Comparison of ENCODE assay signal across 1 cellular context in genomic region chr2:67397143-67397986, GRCh38.
TF ChIP-seq lines count a peak whose summit lies in the region.

ETAA1 (plus strand) TSS chr2:67397333; CDS start chr2:67397449, 116 bp downstream.

TF ChIP-seq in HepG2, 621 proteins besides CTCF, POLR2A, EP300 and RAD21 (continued from another document and continues in another):
- peak; percentile 87 for TF ChIP-seq ZBTB4 (CRISPR knock-in tag; IDR thresholded peaks at IDR 0.05; ENCODE audit: borderline replicate concordance)
- TF ChIP-seq ASH2L (IDR thresholded peaks at IDR 0.05; ENCODE audit: insufficient read length, low read depth, low read length), result peak; percentile 100
- TF ChIP-seq ZSCAN30 (CRISPR knock-in tag; IDR thresholded peaks at IDR 0.05), result no peak; the same call in 1 of the 2 replicates
- peak; percentile 64 for TF ChIP-seq TEAD3 (CRISPR knock-in tag; optimal IDR thresholded peaks at IDR 0.05; ENCODE audit: borderline replicate concordance)
- TF ChIP-seq, protein P1, sequence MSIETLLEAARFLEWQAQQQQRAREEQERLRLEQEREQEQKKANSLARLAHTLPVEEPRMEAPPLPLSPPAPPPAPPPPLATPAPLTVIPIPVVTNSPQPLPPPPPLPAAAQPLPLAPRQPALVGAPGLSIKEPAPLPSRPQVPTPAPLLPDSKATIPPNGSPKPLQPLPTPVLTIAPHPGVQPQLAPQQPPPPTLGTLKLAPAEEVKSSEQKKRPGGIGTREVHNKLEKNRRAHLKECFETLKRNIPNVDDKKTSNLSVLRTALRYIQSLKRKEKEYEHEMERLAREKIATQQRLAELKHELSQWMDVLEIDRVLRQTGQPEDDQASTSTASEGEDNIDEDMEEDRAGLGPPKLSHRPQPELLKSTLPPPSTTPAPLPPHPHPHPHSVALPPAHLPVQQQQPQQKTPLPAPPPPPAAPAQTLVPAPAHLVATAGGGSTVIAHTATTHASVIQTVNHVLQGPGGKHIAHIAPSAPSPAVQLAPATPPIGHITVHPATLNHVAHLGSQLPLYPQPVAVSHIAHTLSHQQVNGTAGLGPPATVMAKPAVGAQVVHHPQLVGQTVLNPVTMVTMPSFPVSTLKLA (IDR thresholded peaks at IDR 0.05), result no peak
- no peak for TF ChIP-seq SOX13 (IDR thresholded peaks at IDR 0.05)
- TF ChIP-seq SOX13 (CRISPR knock-in tag; conservative IDR thresholded peaks at IDR 0.05 in 1 of 2, IDR thresholded peaks at IDR 0.05 in 1 of 2), result 0 out of 4 replicates have a peak, but pooled peaks of 1 of the 2 experiments have one; percentile 8
- no peak; the same call in 1 of the 2 replicates for TF ChIP-seq ZNF646 (CRISPR knock-in tag; IDR thresholded peaks at IDR 0.05)
- no peak; the same call in 1 of the 2 replicates for TF ChIP-seq MIER3 (CRISPR knock-in tag; IDR thresholded peaks at IDR 0.05; ENCODE audit: borderline replicate concordance)
- no peak for TF ChIP-seq REXO4 (CRISPR knock-in tag; IDR thresholded peaks at IDR 0.05; ENCODE audit: borderline replicate concordance)
- no peak for TF ChIP-seq ZNF331 (CRISPR knock-in tag; IDR thresholded peaks at IDR 0.05)
- no peak for TF ChIP-seq FOSL1 (CRISPR knock-in tag; IDR thresholded peaks at IDR 0.05; ENCODE audit: borderline replicate concordance)
- peak; percentile 76; the same call in 1 of the 2 replicates for TF ChIP-seq ZNF782 (CRISPR knock-in tag; IDR thresholded peaks at IDR 0.05; ENCODE audit: borderline replicate concordance)
- peak; percentile 81 for TF ChIP-seq ZNF709 (CRISPR knock-in tag; IDR thresholded peaks at IDR 0.05)
- TF ChIP-seq HDAC6 (IDR thresholded peaks at IDR 0.05; ENCODE audit: low read depth, low read length), result no peak
- no peak for TF ChIP-seq HMG20A (CRISPR knock-in tag; IDR thresholded peaks at IDR 0.05; ENCODE audit: borderline replicate concordance)
- TF ChIP-seq TBX3 (IDR thresholded peaks at IDR 0.05; ENCODE audit: borderline replicate concordance), result no peak
- peak; percentile 45; the same call in 1 of the 2 replicates for TF ChIP-seq ZNF850 (CRISPR knock-in tag; conservative IDR thresholded peaks at IDR 0.05)
- no peak for TF ChIP-seq ESRRA (CRISPR knock-in tag; IDR thresholded peaks at IDR 0.05; ENCODE audit: low read depth)
- no peak for TF ChIP-seq SRSF4 (IDR thresholded peaks at IDR 0.05; ENCODE audit: low read depth, low read length, poor library complexity, severe bottlenecking)
- peak; percentile 50; the same call in 1 of the 2 replicates for TF ChIP-seq MYPOP (CRISPR knock-in tag; IDR thresholded peaks at IDR 0.05)
- TF ChIP-seq, protein P2, sequence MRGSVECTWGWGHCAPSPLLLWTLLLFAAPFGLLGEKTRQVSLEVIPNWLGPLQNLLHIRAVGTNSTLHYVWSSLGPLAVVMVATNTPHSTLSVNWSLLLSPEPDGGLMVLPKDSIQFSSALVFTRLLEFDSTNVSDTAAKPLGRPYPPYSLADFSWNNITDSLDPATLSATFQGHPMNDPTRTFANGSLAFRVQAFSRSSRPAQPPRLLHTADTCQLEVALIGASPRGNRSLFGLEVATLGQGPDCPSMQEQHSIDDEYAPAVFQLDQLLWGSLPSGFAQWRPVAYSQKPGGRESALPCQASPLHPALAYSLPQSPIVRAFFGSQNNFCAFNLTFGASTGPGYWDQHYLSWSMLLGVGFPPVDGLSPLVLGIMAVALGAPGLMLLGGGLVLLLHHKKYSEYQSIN (CRISPR knock-in tag; IDR thresholded peaks at IDR 0.05; ENCODE audit: borderline replicate concordance), result no peak
- peak; percentile 36; the same call in 1 of the 2 replicates for TF ChIP-seq MTA1 (CRISPR knock-in tag; IDR thresholded peaks at IDR 0.05; ENCODE audit: borderline replicate concordance)
- no peak for TF ChIP-seq HOXA9 (CRISPR knock-in tag; IDR thresholded peaks at IDR 0.05; ENCODE audit: borderline replicate concordance)
- TF ChIP-seq NBN (conservative IDR thresholded peaks at IDR 0.05), result no peak
- TF ChIP-seq YY1 (IDR thresholded peaks at IDR 0.05; ENCODE audit: insufficient read depth, insufficient replicate concordance, low read depth, low read length), result peak; percentile 99
- no peak for TF ChIP-seq MATR3 (CRISPR knock-in tag; IDR thresholded peaks at IDR 0.05)
- TF ChIP-seq ZSCAN22 (CRISPR knock-in tag; IDR thresholded peaks at IDR 0.05), result no peak
- no peak for TF ChIP-seq ZNF3 (CRISPR knock-in tag; IDR thresholded peaks at IDR 0.05)
- 0 out of 2 replicates have a peak, but pooled peaks have one; percentile 57 for TF ChIP-seq TOPORS (CRISPR knock-in tag; IDR thresholded peaks at IDR 0.05)
- TF ChIP-seq GLI4 (CRISPR knock-in tag; IDR thresholded peaks at IDR 0.05; ENCODE audit: borderline replicate concordance), result peak; percentile 92; the same call in 1 of the 2 replicates
- no peak for TF ChIP-seq USF2 (IDR thresholded peaks at IDR 0.05; ENCODE audit: low read depth, low read length)
- TF ChIP-seq USF2 (CRISPR knock-in tag; IDR thresholded peaks at IDR 0.05; ENCODE audit: borderline replicate concordance), result peak; percentile 43; the same call in 1 of the 2 replicates
- TF ChIP-seq TAF1 (CRISPR knock-in tag; IDR thresholded peaks at IDR 0.05), result peak; percentile 99
- TF ChIP-seq ZFP90 (CRISPR knock-in tag; IDR thresholded peaks at IDR 0.05; ENCODE audit: borderline replicate concordance), result peak; percentile 59
- TF ChIP-seq CCAR2 (optimal IDR thresholded peaks at IDR 0.05; ENCODE audit: low read depth, low read length), result no peak
- TF ChIP-seq ZNF124 (CRISPR knock-in tag; IDR thresholded peaks at IDR 0.05), result no peak
- TF ChIP-seq PBX3 (CRISPR knock-in tag; IDR thresholded peaks at IDR 0.05; ENCODE audit: borderline replicate concordance), result no peak
- TF ChIP-seq HIC2 (CRISPR knock-in tag; IDR thresholded peaks at IDR 0.05; ENCODE audit: low read depth), result no peak
- no peak for TF ChIP-seq RAD51 (IDR thresholded peaks at IDR 0.05; ENCODE audit: borderline replicate concordance)
- TF ChIP-seq GATA4 (IDR thresholded peaks at IDR 0.05; ENCODE audit: borderline replicate concordance, low read depth), result peak; percentile 25; the same call in 1 of the 2 replicates
- TF ChIP-seq ZNF430 (CRISPR knock-in tag; IDR thresholded peaks at IDR 0.05), result no peak
